Comparison of ENCODE assay signal across 15 cellular contexts in the genomic region with DNA sequence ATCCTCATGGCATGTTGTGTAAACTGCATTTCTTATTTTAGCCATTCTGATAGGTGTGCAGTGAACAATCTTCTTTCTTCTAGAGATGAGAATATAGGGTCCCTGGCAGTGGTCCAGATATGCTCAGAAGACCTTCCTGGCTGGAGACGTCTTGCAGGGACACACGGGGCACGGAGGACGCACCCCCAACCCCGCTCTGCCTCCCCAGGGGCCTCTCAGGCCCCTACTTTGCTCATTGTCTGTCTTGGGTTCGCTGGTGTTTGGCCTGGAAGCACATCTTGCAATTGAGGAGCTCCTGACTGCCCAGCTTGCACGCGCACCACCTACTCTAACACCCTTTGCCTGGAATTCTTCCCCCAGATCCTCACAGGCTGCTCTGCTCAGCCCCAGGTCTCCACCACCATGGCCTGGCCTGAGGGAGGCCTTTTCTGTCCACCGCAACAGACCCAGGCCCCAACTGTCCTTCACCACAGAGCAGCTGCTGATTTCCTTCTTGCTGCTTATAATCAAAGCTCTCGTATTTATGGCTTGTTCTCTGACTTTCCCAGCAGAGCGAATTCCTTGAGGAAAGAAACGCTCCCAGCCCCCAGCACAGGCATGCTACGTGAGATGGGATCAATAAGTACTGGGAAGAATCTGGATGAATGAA.
DNase-seq lines count a peak whose midpoint lies in the region; ATAC-seq and TF ChIP-seq lines count a peak whose summit lies in the region.
"Had no signal": no experiment of that assay in that cellular context is flagged by ENCODE, and none has a peak within 500 bp of the region (broad histone marks: within the 10 kb centered on the region; RNA-seq: fewer than 3 reads in every experiment).

No MANE protein-coding gene starts in this region.

- H2AFZ ChIP-seq in neuronal stem cell (ENCODE audit: low read length) (no peak overlapping the region), MM.1S (ENCODE audit: low read length) (no peak overlapping the region)

- H3K27me3 Mint-ChIP-seq in activated CD4-positive, alpha-beta memory T cell treated with anti-CD3 and anti-CD28 coated beads, Interleukin-2, amount 10 ng/mL, durations not matched to agents 7 days and 5 days: peaks cover 4% of the 10 kb centered on the region
- H3K27me3 Mint-ChIP-seq in activated CD4-positive, alpha-beta memory T cell treated with anti-CD3 and anti-CD28 coated beads for 36 hours: no peaks in the 10 kb centered on the region
- H3K27me3 Mint-ChIP-seq in endodermal cell (ENCODE audit: insufficient read depth): peaks cover 2% of the 10 kb centered on the region

- WGBS in endodermal cell (ENCODE audit: insufficient coverage in 1 of 2, insufficient read length in 1 of 2), 2 experiments: 81 to 85% methylated on average over 10 to 13 of the region's 13 CpGs
- WGBS in neuronal stem cell (ENCODE audit: extremely low coverage in 2 of 2, insufficient read length in 2 of 2, insufficient replicate concordance in 1 of 2), 2 donors: no CpG with 5 or more reads among the region's 13 CpGs

- POLR2A ChIA-PET in activated CD4-positive, alpha-beta memory T cell treated with anti-CD3 and anti-CD28 coated beads, Interleukin-2, amount 10 ng/mL, durations not matched to agents 7 days and 5 days (lab: Charles Lee): no interaction called here
- POLR2A ChIA-PET in activated CD4-positive, alpha-beta memory T cell treated with anti-CD3 and anti-CD28 coated beads for 36 hours (lab: Charles Lee): no interaction called here

- no peaks in the 10 kb centered on the region for H3K36me3 Mint-ChIP-seq in activated CD4-positive, alpha-beta memory T cell treated with anti-CD3 and anti-CD28 coated beads, Interleukin-2, amount 10 ng/mL, durations not matched to agents 7 days and 5 days (ENCODE audit: low read depth)
- no peaks in the 10 kb centered on the region for H3K36me3 Mint-ChIP-seq in activated CD4-positive, alpha-beta memory T cell treated with anti-CD3 and anti-CD28 coated beads for 36 hours
- H3K36me3 Mint-ChIP-seq in endodermal cell (ENCODE audit: low read depth): no peaks in the 10 kb centered on the region
- H3K36me3 Mint-ChIP-seq: CD14-positive monocyte; CD8-positive, alpha-beta T cell had no signal

- H3K4me2 ChIP-seq in neuronal stem cell (ENCODE audit: insufficient read depth, low read length, poor library complexity, severe bottlenecking) (no peak overlapping the region), MM.1S (ENCODE audit: low read depth, low read length) (no peak overlapping the region)

- no peak overlapping the region for H2BK15ac ChIP-seq in neuronal stem cell (ENCODE audit: low read length)

- H3K9me3 Mint-ChIP-seq in activated CD4-positive, alpha-beta memory T cell treated with anti-CD3 and anti-CD28 coated beads, Interleukin-2, amount 10 ng/mL, durations not matched to agents 7 days and 5 days: no peaks in the 10 kb centered on the region
- H3K9me3 Mint-ChIP-seq in activated CD4-positive, alpha-beta memory T cell treated with anti-CD3 and anti-CD28 coated beads for 36 hours: no peaks in the 10 kb centered on the region
- H3K9me3 Mint-ChIP-seq in endodermal cell: no peaks in the 10 kb centered on the region
- H3K9me3 Mint-ChIP-seq: CD8-positive, alpha-beta T cell had no signal

- intact Hi-C loops in activated CD4-positive, alpha-beta memory T cell treated with anti-CD3 and anti-CD28 coated beads for 36 hours (cut with micrococcal nuclease): no loop called here
- intact Hi-C loops in upper lobe of right lung (cut with DNase I): no loop called here

- no peak overlapping the region for H3K23ac ChIP-seq in neuronal stem cell (ENCODE audit: low read depth, low read length, poor library complexity)

- ATAC-seq in upper lobe of right lung (no peak), GM19023 (IDR thresholded peaks at IDR 0.05; ENCODE audit: unreplicated experiment) (no peak)
- ATAC-seq: CD8-positive, alpha-beta T cell had no signal

- H2BK120ac ChIP-seq in neuronal stem cell (ENCODE audit: low read depth, low read length): no peak overlapping the region

- TF ChIP-seq CTCF in endodermal cell (conservative IDR thresholded peaks at IDR 0.05): no peak
- no peak for TF ChIP-seq CTCF in upper lobe of right lung (IDR thresholded peaks at IDR 0.05)
- TF ChIP-seq CTCF in MM.1S (IDR thresholded peaks at IDR 0.05; ENCODE audit: low read length): no peak

- no peaks in the 10 kb centered on the region for H3K79me1 ChIP-seq in neuronal stem cell (ENCODE audit: low read depth, low read length)

- H3K14ac ChIP-seq in neuronal stem cell (ENCODE audit: low read length): no peak overlapping the region

- H3K4me3 ChIP-seq in endodermal cell (ENCODE audit: low read length) (no peak overlapping the region), neuronal stem cell (ENCODE audit: low read length in 2 of 2) (no peak overlapping the region), upper lobe of right lung (no peak overlapping the region), MM.1S (ENCODE audit: low read length) (no peak overlapping the region)
- H3K4me3 ChIP-seq: HAP-1 had no signal

- H3K4me3 Mint-ChIP-seq in activated CD4-positive, alpha-beta memory T cell treated with anti-CD3 and anti-CD28 coated beads, Interleukin-2, amount 10 ng/mL, durations not matched to agents 7 days and 5 days: no peak overlapping the region
- no peak overlapping the region for H3K4me3 Mint-ChIP-seq in activated CD4-positive, alpha-beta memory T cell treated with anti-CD3 and anti-CD28 coated beads for 36 hours
- no peak overlapping the region for H3K4me3 Mint-ChIP-seq in endodermal cell
- H3K4me3 Mint-ChIP-seq: CD8-positive, alpha-beta T cell had no signal

- H4K91ac ChIP-seq in neuronal stem cell (ENCODE audit: low read depth, low read length, poor library complexity): no peak overlapping the region

- H3K4me1 ChIP-seq in endodermal cell (ENCODE audit: control insufficient read depth, insufficient read depth, low read length): no peaks in the 10 kb centered on the region
- H3K4me1 ChIP-seq in neuronal stem cell (ENCODE audit: control insufficient read depth in 2 of 2, insufficient read depth in 1 of 2, low read depth in 1 of 2, low read length in 2 of 2): peaks cover 0 to 7% of the 10 kb centered on the region in 2 donors
- no peaks in the 10 kb centered on the region for H3K4me1 ChIP-seq in upper lobe of right lung
- H3K4me1 ChIP-seq in MM.1S (ENCODE audit: low read length): no peaks in the 10 kb centered on the region

- no peak overlapping the region for H2AK5ac ChIP-seq in neuronal stem cell (ENCODE audit: low read depth, low read length)

- CTCF ChIA-PET in activated CD4-positive, alpha-beta memory T cell treated with anti-CD3 and anti-CD28 coated beads, Interleukin-2, amount 10 ng/mL, durations not matched to agents 7 days and 5 days (lab: Charles Lee): no interaction called here
- CTCF ChIA-PET in activated CD4-positive, alpha-beta memory T cell treated with anti-CD3 and anti-CD28 coated beads for 36 hours (lab: Charles Lee): no interaction called here

- H3K9me2 ChIP-seq in MM.1S (replicated peaks; ENCODE audit: insufficient read depth, low read length): no peaks in the 10 kb centered on the region

- H4K8ac ChIP-seq in neuronal stem cell (ENCODE audit: low read depth, low read length): no peak overlapping the region

- H3K27ac Mint-ChIP-seq in activated CD4-positive, alpha-beta memory T cell treated with anti-CD3 and anti-CD28 coated beads, Interleukin-2, amount 10 ng/mL, durations not matched to agents 7 days and 5 days: no peak overlapping the region
- H3K27ac Mint-ChIP-seq in activated CD4-positive, alpha-beta memory T cell treated with anti-CD3 and anti-CD28 coated beads for 36 hours: no peak overlapping the region
- H3K27ac Mint-ChIP-seq in endodermal cell: no peak overlapping the region
- H3K27ac Mint-ChIP-seq: CD14-positive monocyte; CD8-positive, alpha-beta T cell had no signal

- no peaks in the 10 kb centered on the region for H3K9me3 ChIP-seq in endodermal cell (ENCODE audit: control insufficient read depth, low read length)
- peaks cover 0 to 2% of the 10 kb centered on the region in 2 donors for H3K9me3 ChIP-seq in neuronal stem cell (replicated peaks in 1 of 2; ENCODE audit: control insufficient read depth in 2 of 2, insufficient read depth in 1 of 2, low read depth in 1 of 2, low read length in 2 of 2)
- H3K9me3 ChIP-seq in upper lobe of right lung: no peaks in the 10 kb centered on the region
- H3K9me3 ChIP-seq in MM.1S (replicated peaks; ENCODE audit: insufficient read depth, low read length): no peaks in the 10 kb centered on the region
- H3K9me3 ChIP-seq: HAP-1 had no signal

- no peak overlapping the region for H3K9ac ChIP-seq in endodermal cell (ENCODE audit: extremely low read depth, low read length, poor library complexity, severe bottlenecking)
- H3K9ac ChIP-seq in neuronal stem cell (ENCODE audit: low read depth, low read length, poor library complexity): no peak overlapping the region
- no peak overlapping the region for H3K9ac ChIP-seq in MM.1S (ENCODE audit: low read length)

- no peaks in the 10 kb centered on the region for H3K4me1 Mint-ChIP-seq in activated CD4-positive, alpha-beta memory T cell treated with anti-CD3 and anti-CD28 coated beads, Interleukin-2, amount 10 ng/mL, durations not matched to agents 7 days and 5 days
- H3K4me1 Mint-ChIP-seq in activated CD4-positive, alpha-beta memory T cell treated with anti-CD3 and anti-CD28 coated beads for 36 hours (ENCODE audit: low read depth): no peaks in the 10 kb centered on the region
- no peaks in the 10 kb centered on the region for H3K4me1 Mint-ChIP-seq in endodermal cell
- H3K4me1 Mint-ChIP-seq: CD14-positive monocyte had no signal

- no peak overlapping the region for H2BK5ac ChIP-seq in neuronal stem cell (ENCODE audit: low read length)

- H3K27ac ChIP-seq in endodermal cell (ENCODE audit: low read depth, low read length): no peak overlapping the region
- H3K27ac ChIP-seq in neuronal stem cell (replicated peaks; ENCODE audit: low read length): no peak overlapping the region
- H3K27ac ChIP-seq in upper lobe of right lung: no peak overlapping the region
- no peak overlapping the region for H3K27ac ChIP-seq in MM.1S (ENCODE audit: low read length)
- H3K27ac ChIP-seq: 22Rv1 had no signal

- H3K27me3 ChIP-seq in endodermal cell (ENCODE audit: control insufficient read depth, insufficient read depth, low read length, poor library complexity, severe bottlenecking) (no peaks in the 10 kb centered on the region), neuronal stem cell (ENCODE audit: control insufficient read depth in 3 of 3, insufficient read depth in 3 of 3, low read depth in 1 of 3, low read length in 3 of 3) (no peaks in the 10 kb centered on the region), upper lobe of right lung (no peaks in the 10 kb centered on the region), MM.1S (replicated peaks; ENCODE audit: insufficient read depth, low read length) (no peaks in the 10 kb centered on the region)

- H3K4ac ChIP-seq in neuronal stem cell (ENCODE audit: low read length): no peak overlapping the region

- H4K20me1 ChIP-seq in MM.1S (ENCODE audit: insufficient read depth, low read length): no peaks in the 10 kb centered on the region

- H3K79me2 ChIP-seq in MM.1S (ENCODE audit: low read length): no peaks in the 10 kb centered on the region

- DNase-seq in activated CD4-positive, alpha-beta memory T cell treated with anti-CD3 and anti-CD28 coated beads, Interleukin-2, amount 10 ng/mL, durations not matched to agents 7 days and 5 days: peak; percentile 5
- no peak for DNase-seq in activated CD4-positive, alpha-beta memory T cell treated with anti-CD3 and anti-CD28 coated beads for 36 hours
- DNase-seq in endodermal cell (peak; percentile 31), neuronal stem cell (ENCODE audit: low spot score) (no peak), upper lobe of right lung (peak; percentile 40), MM.1S (no peak), DMS79 treated with DMSO at 0.1 percent for 48 hours (lab: John Stamatoyannopoulos, UW) (no peak)
- DNase-seq: COR-L47, DMS153, GF-D8 had no signal

- H3K36me3 ChIP-seq in endodermal cell (ENCODE audit: control insufficient read depth, insufficient read depth, low read length) (no peaks in the 10 kb centered on the region), neuronal stem cell (replicated peaks in 1 of 2; ENCODE audit: control insufficient read depth in 2 of 2, insufficient read depth in 2 of 2, low read length in 2 of 2) (no peaks in the 10 kb centered on the region), upper lobe of right lung (no peaks in the 10 kb centered on the region), MM.1S (replicated peaks; ENCODE audit: insufficient read depth, low read length) (no peaks in the 10 kb centered on the region)
- H3K36me3 ChIP-seq: HAP-1 had no signal

- no peak overlapping the region for H2BK12ac ChIP-seq in neuronal stem cell (ENCODE audit: low read length)

- peak overlapping the region; percentile 53 for H3K18ac ChIP-seq in neuronal stem cell (ENCODE audit: low read length)

- no peaks in the 10 kb centered on the region for H3F3A ChIP-seq in MM.1S (ENCODE audit: insufficient read depth, low read length)

Comparison
In these comparisons a context has a peak if more than half of its experiments do, and no peak if none do; other contexts are left out.
1. DNase-seq: peak in activated CD4-positive, alpha-beta memory T cell treated with anti-CD3 and anti-CD28 coated beads, Interleukin-2, amount 10 ng/mL, durations not matched to agents 7 days and 5 days (single experiment), endodermal cell (single experiment) and upper lobe of right lung (single experiment); none in activated CD4-positive, alpha-beta memory T cell treated with anti-CD3 and anti-CD28 coated beads for 36 hours (single experiment), neuronal stem cell (single experiment), MM.1S (single experiment) and DMS79 treated with DMSO at 0.1 percent for 48 hours (single experiment).